ENCODE assay signal across 11 cellular contexts in the genomic region with DNA sequence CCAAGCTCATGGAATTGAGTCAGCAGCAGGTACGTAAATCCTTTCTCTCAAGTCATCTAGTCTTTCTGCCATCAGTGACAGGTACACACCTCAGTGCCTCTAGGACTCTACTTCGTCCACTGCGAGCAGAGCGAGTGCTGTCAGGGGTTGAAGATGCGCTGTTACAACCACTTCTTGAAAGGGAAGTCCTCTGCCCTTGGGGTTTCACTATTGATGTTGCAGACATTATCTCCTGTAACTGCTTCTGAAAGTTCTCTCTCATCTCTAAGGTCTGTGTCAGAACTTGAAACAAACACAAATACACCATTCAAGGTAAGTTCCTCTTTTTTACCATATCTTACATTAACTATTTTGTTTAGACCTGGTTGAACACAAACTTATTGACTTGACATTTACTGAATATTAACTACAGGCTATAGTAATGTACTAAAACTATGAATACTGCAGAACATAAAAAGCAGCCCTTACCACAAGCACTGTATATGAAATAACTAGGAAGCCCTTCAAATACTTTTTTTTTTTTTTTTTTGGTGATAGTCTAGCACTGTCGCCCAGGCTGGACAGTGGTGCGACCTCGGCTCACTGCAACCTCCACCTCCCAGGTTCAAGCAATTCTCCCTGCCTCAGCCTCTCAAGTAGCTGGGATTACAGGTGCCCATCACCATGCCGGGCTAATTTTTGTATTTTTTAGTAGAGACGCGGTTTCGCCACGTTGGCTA.
DNase-seq lines count a peak whose midpoint lies in the region; ATAC-seq and TF ChIP-seq lines count a peak whose summit lies in the region.
"Had no signal": no experiment of that assay in that cellular context is flagged by ENCODE, and none has a peak within 500 bp of the region (broad histone marks: within the 10 kb centered on the region; RNA-seq: fewer than 3 reads in every experiment).

No MANE protein-coding gene starts in this region.

- H3K36me3 ChIP-seq in GM06990 (ENCODE audit: control insufficient read depth, insufficient read depth, low read length), result peaks cover 7% of the 10 kb centered on the region

- no peak overlapping the region for H3K4me3 ChIP-seq in GM06990 (replicated peaks; ENCODE audit: low read depth, low read length)

- H3K27me3 ChIP-seq in GM06990 (replicated peaks; ENCODE audit: control insufficient read depth, insufficient read depth, low read length), result no peaks in the 10 kb centered on the region

- no peak for TF ChIP-seq CTCF in GM06990 (IDR thresholded peaks at IDR 0.05; ENCODE audit: insufficient read depth, low read length, poor library complexity, severe bottlenecking)

- DNase-seq in GM06990 (ENCODE audit: extremely low read depth, insufficient read length) (peak; percentile 72), iPS-NIHi7 (ENCODE audit: extremely low spot score) (no peak), NOMO-1 treated with DMSO at 0.1 percent for 48 hours (lab: John Stamatoyannopoulos, UW; ENCODE audit: unreplicated experiment) (no peak), SHP77 treated with DMSO at 0.1 percent for 48 hours (lab: John Stamatoyannopoulos, UW) (no peak)
- DNase-seq in activated T-cell treated with anti-CD3 and anti-CD28 coated beads, Interleukin-2, amount 50 U/mL, for 1 hour, result no peak
- DNase-seq: activated CD8-positive, alpha-beta T cell treated with anti-CD3 and anti-CD28 coated beads, Interleukin-2, amount 10 ng/mL, durations not matched to agents 7 days and 5 days; stimulated activated naive CD8-positive, alpha-beta T cell treated with anti-CD3 and anti-CD28 coated beads, Interleukin-15, amount 100 ng/mL, for 72 hours had no signal

- ATAC-seq in GM19043 (IDR thresholded peaks at IDR 0.05; ENCODE audit: low read depth, unreplicated experiment) (peak; percentile 96), HG02642 (IDR thresholded peaks at IDR 0.05; ENCODE audit: poor library complexity, unreplicated experiment) (peak; percentile 100), HG03520 (IDR thresholded peaks at IDR 0.05; ENCODE audit: unreplicated experiment) (peak; percentile 100)
- ATAC-seq: activated CD8-positive, alpha-beta T cell treated with anti-CD3 and anti-CD28 coated beads, Interleukin-2, amount 10 ng/mL, durations not matched to agents 7 days and 5 days; Panc1; stimulated activated naive CD8-positive, alpha-beta T cell treated with anti-CD3 and anti-CD28 coated beads, Interleukin-15, amount 100 ng/mL, for 72 hours had no signal
